ENCODE assay signal across 1 cellular context in the genomic region with DNA sequence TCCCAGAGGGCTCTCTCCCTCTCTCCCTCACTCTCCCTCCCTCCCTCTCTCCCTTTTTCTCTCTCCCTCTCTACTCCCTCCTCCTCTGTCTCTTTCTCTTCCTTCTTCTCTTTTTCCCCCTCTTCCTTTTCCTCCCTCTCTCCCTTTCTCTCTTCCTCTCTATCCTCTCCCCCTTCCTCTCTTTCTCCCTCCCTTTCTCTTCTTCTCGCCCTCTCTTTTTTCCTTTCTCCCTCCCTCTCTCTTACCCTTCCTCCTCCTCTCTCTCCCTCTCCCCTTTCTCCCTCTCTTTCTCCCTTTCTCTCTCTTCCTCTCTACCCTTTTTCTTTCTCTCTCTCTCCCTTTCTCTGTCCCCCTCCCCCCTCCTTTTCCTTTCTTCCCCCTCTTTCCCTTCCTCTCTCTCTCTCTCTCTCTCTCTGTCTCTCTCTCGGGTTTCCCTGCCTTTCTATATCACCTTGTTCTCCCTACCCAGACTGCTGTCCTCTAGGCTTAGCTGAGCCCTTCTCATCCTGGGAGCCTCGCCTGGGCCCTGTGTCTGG.
TF ChIP-seq lines count a peak whose summit lies in the region.

No MANE protein-coding gene starts in this region.

TF ChIP-seq in liver, 16 proteins besides CTCF, POLR2A, EP300 and RAD21:
- TF ChIP-seq GABPA (IDR thresholded peaks at IDR 0.05 in 1 of 2, conservative IDR thresholded peaks at IDR 0.05 in 1 of 2) (no peak), HNF4A (conservative IDR thresholded peaks at IDR 0.05) (no peak), FOXA1 (IDR thresholded peaks at IDR 0.05) (no peak), YY1 (IDR thresholded peaks at IDR 0.05) (no peak), SP1 (IDR thresholded peaks at IDR 0.05) (no peak), NR2F2 (IDR thresholded peaks at IDR 0.05) (no peak), TAF1 (conservative IDR thresholded peaks at IDR 0.05) (no peak), RXRA (IDR thresholded peaks at IDR 0.05) (no peak), HNF4G (IDR thresholded peaks at IDR 0.05) (no peak), EGR1 (IDR thresholded peaks at IDR 0.05; ENCODE audit: low read depth in 2 of 2) (no peak), JUND (IDR thresholded peaks at IDR 0.05) (no peak), FOXA2 (IDR thresholded peaks at IDR 0.05) (no peak)
- TF ChIP-seq, protein P1, sequence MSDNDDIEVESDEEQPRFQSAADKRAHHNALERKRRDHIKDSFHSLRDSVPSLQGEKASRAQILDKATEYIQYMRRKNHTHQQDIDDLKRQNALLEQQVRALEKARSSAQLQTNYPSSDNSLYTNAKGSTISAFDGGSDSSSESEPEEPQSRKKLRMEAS (IDR thresholded peaks at IDR 0.05): no peak
- TF ChIP-seq, protein P2, sequence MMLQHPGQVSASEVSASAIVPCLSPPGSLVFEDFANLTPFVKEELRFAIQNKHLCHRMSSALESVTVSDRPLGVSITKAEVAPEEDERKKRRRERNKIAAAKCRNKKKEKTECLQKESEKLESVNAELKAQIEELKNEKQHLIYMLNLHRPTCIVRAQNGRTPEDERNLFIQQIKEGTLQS (IDR thresholded peaks at IDR 0.05): no peak
- TF ChIP-seq, protein P3, sequence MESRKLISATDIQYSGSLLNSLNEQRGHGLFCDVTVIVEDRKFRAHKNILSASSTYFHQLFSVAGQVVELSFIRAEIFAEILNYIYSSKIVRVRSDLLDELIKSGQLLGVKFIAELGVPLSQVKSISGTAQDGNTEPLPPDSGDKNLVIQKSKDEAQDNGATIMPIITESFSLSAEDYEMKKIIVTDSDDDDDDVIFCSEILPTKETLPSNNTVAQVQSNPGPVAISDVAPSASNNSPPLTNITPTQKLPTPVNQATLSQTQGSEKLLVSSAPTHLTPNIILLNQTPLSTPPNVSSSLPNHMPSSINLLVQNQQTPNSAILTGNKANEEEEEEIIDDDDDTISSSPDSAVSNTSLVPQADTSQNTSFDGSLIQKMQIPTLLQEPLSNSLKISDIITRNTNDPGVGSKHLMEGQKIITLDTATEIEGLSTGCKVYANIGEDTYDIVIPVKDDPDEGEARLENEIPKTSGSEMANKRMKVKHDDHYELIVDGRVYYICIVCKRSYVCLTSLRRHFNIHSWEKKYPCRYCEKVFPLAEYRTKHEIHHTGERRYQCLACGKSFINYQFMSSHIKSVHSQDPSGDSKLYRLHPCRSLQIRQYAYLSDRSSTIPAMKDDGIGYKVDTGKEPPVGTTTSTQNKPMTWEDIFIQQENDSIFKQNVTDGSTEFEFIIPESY (IDR thresholded peaks at IDR 0.05): no peak
- TF ChIP-seq, protein P4, sequence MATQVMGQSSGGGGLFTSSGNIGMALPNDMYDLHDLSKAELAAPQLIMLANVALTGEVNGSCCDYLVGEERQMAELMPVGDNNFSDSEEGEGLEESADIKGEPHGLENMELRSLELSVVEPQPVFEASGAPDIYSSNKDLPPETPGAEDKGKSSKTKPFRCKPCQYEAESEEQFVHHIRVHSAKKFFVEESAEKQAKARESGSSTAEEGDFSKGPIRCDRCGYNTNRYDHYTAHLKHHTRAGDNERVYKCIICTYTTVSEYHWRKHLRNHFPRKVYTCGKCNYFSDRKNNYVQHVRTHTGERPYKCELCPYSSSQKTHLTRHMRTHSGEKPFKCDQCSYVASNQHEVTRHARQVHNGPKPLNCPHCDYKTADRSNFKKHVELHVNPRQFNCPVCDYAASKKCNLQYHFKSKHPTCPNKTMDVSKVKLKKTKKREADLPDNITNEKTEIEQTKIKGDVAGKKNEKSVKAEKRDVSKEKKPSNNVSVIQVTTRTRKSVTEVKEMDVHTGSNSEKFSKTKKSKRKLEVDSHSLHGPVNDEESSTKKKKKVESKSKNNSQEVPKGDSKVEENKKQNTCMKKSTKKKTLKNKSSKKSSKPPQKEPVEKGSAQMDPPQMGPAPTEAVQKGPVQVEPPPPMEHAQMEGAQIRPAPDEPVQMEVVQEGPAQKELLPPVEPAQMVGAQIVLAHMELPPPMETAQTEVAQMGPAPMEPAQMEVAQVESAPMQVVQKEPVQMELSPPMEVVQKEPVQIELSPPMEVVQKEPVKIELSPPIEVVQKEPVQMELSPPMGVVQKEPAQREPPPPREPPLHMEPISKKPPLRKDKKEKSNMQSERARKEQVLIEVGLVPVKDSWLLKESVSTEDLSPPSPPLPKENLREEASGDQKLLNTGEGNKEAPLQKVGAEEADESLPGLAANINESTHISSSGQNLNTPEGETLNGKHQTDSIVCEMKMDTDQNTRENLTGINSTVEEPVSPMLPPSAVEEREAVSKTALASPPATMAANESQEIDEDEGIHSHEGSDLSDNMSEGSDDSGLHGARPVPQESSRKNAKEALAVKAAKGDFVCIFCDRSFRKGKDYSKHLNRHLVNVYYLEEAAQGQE (IDR thresholded peaks at IDR 0.05): no peak
